11 cellular contexts compared by ENCODE assay signal in the genomic region with DNA sequence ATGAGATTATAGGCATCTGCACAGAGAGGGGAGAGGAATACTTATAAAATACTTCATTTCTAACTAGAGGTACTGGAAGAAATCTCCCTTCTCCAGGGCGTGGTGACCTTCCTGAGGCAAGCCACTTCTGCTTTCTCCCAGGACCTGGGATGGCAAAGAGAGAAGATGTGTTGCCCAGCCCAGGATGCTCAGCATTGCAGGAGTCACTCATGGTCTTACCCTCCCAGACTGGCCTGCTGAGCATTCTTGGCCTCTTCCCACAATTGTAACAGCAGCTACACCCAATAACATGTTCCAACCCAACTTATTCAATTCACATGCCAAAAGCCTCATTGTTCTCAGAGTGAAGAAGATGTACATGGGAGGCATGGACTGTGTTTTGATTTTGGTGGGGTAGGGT. TPM values are rescaled to one million over a fixed set of nuclear protein-coding genes. Genes with fewer than 3 reads are reported as not detected.
DNase-seq lines count a peak whose midpoint lies in the region; ATAC-seq and TF ChIP-seq lines count a peak whose summit lies in the region.
"Had no signal": no experiment of that assay in that cellular context is flagged by ENCODE, and none has a peak within 500 bp of the region (broad histone marks: within the 10 kb centered on the region; RNA-seq: fewer than 3 reads in every experiment).

No MANE protein-coding gene starts in this region.

- H3K4me1 ChIP-seq in psoas muscle (peaks cover 19% of the 10 kb centered on the region), vagina (peaks cover 36% of the 10 kb centered on the region)

- H3K27ac ChIP-seq in psoas muscle (peak overlapping the region; percentile 68), vagina (peak overlapping the region; percentile 92)

- TF ChIP-seq CTCF in fibroblast of the aortic adventitia (IDR thresholded peaks at IDR 0.05; ENCODE audit: insufficient read depth, low read length): no peak
- TF ChIP-seq CTCF in psoas muscle (IDR thresholded peaks at IDR 0.05): no peak
- TF ChIP-seq CTCF in vagina (IDR thresholded peaks at IDR 0.05): no peak

- WGBS in psoas muscle, 3 donors: 87 to 100% (median 94%) methylated on average over 1 of the region's 1 CpG

- H3K27me3 ChIP-seq in psoas muscle (ENCODE audit: insufficient read depth in 3 of 3, low read length in 2 of 3) (no peaks in the 10 kb centered on the region), vagina (no peaks in the 10 kb centered on the region)

- H3K36me3 ChIP-seq in psoas muscle (ENCODE audit: insufficient read depth in 1 of 2, low read depth in 1 of 2): no peaks in the 10 kb centered on the region
- no peaks in the 10 kb centered on the region for H3K36me3 ChIP-seq in vagina

- no peak for TF ChIP-seq POLR2A in vagina (IDR thresholded peaks at IDR 0.05)

- DNase-seq in Right ventricle myocardium inferior (ENCODE audit: missing footprints): no peak
- DNase-seq in cardiac septum (ENCODE audit: low spot score): no peak
- DNase-seq in fibroblast of the aortic adventitia (ENCODE audit: low read depth): peak; percentile 76
- no peak for DNase-seq in psoas muscle
- no peak for DNase-seq in vagina (ENCODE audit: extremely low spot score in 2 of 2)
- no peak for DNase-seq in NCI-H345 treated with DMSO at 0.1 percent for 48 hours (lab: John Stamatoyannopoulos, UW; ENCODE audit: unreplicated experiment)
- DNase-seq in stimulated activated CD4-positive, alpha-beta T cell treated with anti-CD3 and anti-CD28 coated beads, Interleukin-4, amount 100 ng/mL, for 24 hours: no peak
- no peak for DNase-seq in NCI-H128 (lab: John Stamatoyannopoulos, UW; ENCODE audit: unreplicated experiment)
- DNase-seq: DND-41; stimulated activated CD4-positive, alpha-beta T cell treated with anti-CD3 and anti-CD28 coated beads, Interleukin-4, amount 100 ng/mL, for 4 hours had no signal

- intact Hi-C loops in Right ventricle myocardium inferior (cut with DNase I): loop anchor here (10.0 kb wide), 1 partner anchor 141 kb away; no protein-coding TSS in a partner anchor
- intact Hi-C loops in cardiac septum (cut with DNase I): loop anchor here (1.0 to 10.0 kb wide), 5 partner anchors 67 to 243 kb away; partner anchors contain the start of genes NCK1, SLC35G2 and STAG1
- intact Hi-C loops in psoas muscle (cut with DNase I): loop anchor here in 1 of 2 donors (10.0 kb wide), 1 partner anchor 131 kb away; the partner anchor contains the start of gene NCK1
- intact Hi-C loops in vagina (cut with DNase I): no loop called here

- H3K9me3 ChIP-seq in psoas muscle (no peaks in the 10 kb centered on the region), vagina (no peaks in the 10 kb centered on the region)

- no peak overlapping the region for H3K4me3 ChIP-seq in fibroblast of the aortic adventitia (ENCODE audit: low read depth, low read length)
- no peak overlapping the region for H3K4me3 ChIP-seq in psoas muscle
- H3K4me3 ChIP-seq in vagina: no peak overlapping the region

- ATAC-seq in Right ventricle myocardium inferior (peak; percentile 46), psoas muscle (no peak)
- ATAC-seq: WTC11 had no signal

RNA-seq across cellular contexts. Expression of gene IL20RB, which starts 37.9 kb away (rescaled TPM):
- total RNA-seq in Right ventricle myocardium inferior (0.43 TPM), cardiac septum (0.70 TPM), fibroblast of the aortic adventitia (ENCODE audit: low replicate concordance) (3.9 and 4.6 TPM in 2 replicates), psoas muscle (under 1 TPM in 3 of 4 donors, not detected in 1; 0.56 to 0.71 (median 0.71) TPM), vagina (67.3 TPM)
- polyA plus RNA-seq in psoas muscle: 1 to 10 TPM in 1 of 3 donors, under 1 TPM in 2; 0.46 to 1.6 (median 0.66) TPM

Comparison
In these comparisons a context has a peak if more than half of its experiments do, and no peak if none do; other contexts are left out.
1. RNA of gene IL20RB, which starts 37.9 kb away (total RNA-seq): 67.3 TPM in vagina (single experiment); 3.9 to 4.6 TPM in fibroblast of the aortic adventitia, 0.56 to 0.71 TPM in psoas muscle, 0.70 TPM in cardiac septum (single experiment) and 0.43 TPM in Right ventricle myocardium inferior (single experiment); every median in the first group is over 10 times any median in the second.